In genomic region chr16:73036074-73036826, GRCh38 we compare ENCODE assay signal across 8 cellular contexts. TPM values are rescaled to one million over a fixed set of nuclear protein-coding genes. Genes with fewer than 3 reads are reported as not detected.
DNase-seq lines count a peak whose midpoint lies in the region; ATAC-seq, FAIRE-seq and TF ChIP-seq lines count a peak whose summit lies in the region.

No MANE protein-coding gene starts in this region.

- TF ChIP-seq EP300 in GM12878 (IDR thresholded peaks at IDR 0.05; ENCODE audit: borderline replicate concordance in 1 of 2, control insufficient read depth in 1 of 2, low read depth in 2 of 2, low read length in 2 of 2), result peak in 1 of 2 experiments; percentile 18; a peak in 1 of 4 replicates
- TF ChIP-seq EP300 in sigmoid colon (IDR thresholded peaks at IDR 0.05), result no peak

- peak overlapping the region; percentile 98 for H3K4me2 ChIP-seq in GM12878 (ENCODE audit: control insufficient read depth, insufficient read depth)

- in situ Hi-C loops in GM18951 (cut with MboI; ENCODE audit: low sequenced_read_pairs, unreplicated experiment), result no loop called here
- in situ Hi-C loops in GM12878 (cut with MboI), result loop anchor here (10.0 kb wide), 1 partner anchor 371 kb away; no protein-coding TSS in a partner anchor

- H3K9me3 ChIP-seq in GM12878 (replicated peaks; ENCODE audit: control insufficient read depth, insufficient read depth, low read length) (no peaks in the 10 kb centered on the region), sigmoid colon (no peaks in the 10 kb centered on the region)

- H3K79me2 ChIP-seq in GM12878 (ENCODE audit: control insufficient read depth, insufficient read depth, low read length), result peaks cover 53% of the 10 kb centered on the region

- CTCF ChIA-PET in GM12878 (lab: Yijun Ruan, JAX), result interaction anchor here (0.7 to 1.4 kb wide), 5 partner anchors 13 to 204 kb away, joined by 3 to 5 read pairs (median 4); no protein-coding TSS in a partner anchor

- DNase-seq in GM12878 (ENCODE audit: low read depth, low spot score) (peak; percentile 75), sigmoid colon (no peak), lower leg skin (ENCODE audit: low spot score in 2 of 2) (no peak), NCI-H345 treated with DMSO at 0.1 percent for 48 hours (lab: John Stamatoyannopoulos, UW; ENCODE audit: unreplicated experiment) (no peak)
- DNase-seq in activated naive CD4-positive, alpha-beta T cell treated with Interleukin-2 at 50 U/mL for 16 hours, result no peak
- no peak for DNase-seq in activated CD8-positive, alpha-beta memory T cell treated with anti-CD3 and anti-CD28 coated beads, Interleukin-2, amount 50 U/mL, for 4 hours

- H4K20me1 ChIP-seq in GM12878 (ENCODE audit: control insufficient read depth, insufficient read depth), result no peaks in the 10 kb centered on the region

- H3K36me3 ChIP-seq in GM12878 (ENCODE audit: control insufficient read depth in 2 of 2, insufficient read depth in 2 of 2, low read length in 1 of 2) (no peaks in the 10 kb centered on the region), sigmoid colon (no peaks in the 10 kb centered on the region)

- SMC1A ChIA-PET in GM12878 (lab: Charles Lee; ENCODE audit: uncharacterized antibody, unreplicated experiment), result interaction anchor here (1.1 to 3.8 kb wide), 9 partner anchors 8 to 204 kb away, joined by 3 to 14 read pairs (median 5); no protein-coding TSS in a partner anchor

- H3K4me1 ChIP-seq in GM12878 (ENCODE audit: control insufficient read depth, insufficient read depth, low read length) (peaks cover 75% of the 10 kb centered on the region), sigmoid colon (peaks cover 0 to 93% (median 76%) of the 10 kb centered on the region in 4 donors)

- peak overlapping the region; percentile 66 for H3K4me3 ChIP-seq in GM12878
- H3K4me3 ChIP-seq in sigmoid colon, result no peak overlapping the region
- H3K4me3 ChIP-seq in lower leg skin (ENCODE audit: low read depth, poor library complexity, severe bottlenecking), result no peak overlapping the region

- H3K27ac ChIP-seq in GM12878 (ENCODE audit: control insufficient read depth, insufficient read depth), result peak overlapping the region; percentile 89
- H3K27ac ChIP-seq in sigmoid colon, result peak overlapping the region in 3 of 4 donors; percentile 58 to 80 (median 76)

- FAIRE-seq in GM12878 (lab: Jason Lieb, UNC), result no peak

- H3K9ac ChIP-seq in GM12878 (ENCODE audit: control insufficient read depth, insufficient read depth, low read length), result peak overlapping the region; percentile 81

- RAD21 ChIA-PET in GM12878 (lab: Charles Lee; ENCODE audit: unreplicated experiment), result interaction anchor here (0.6 to 2.9 kb wide), 10 partner anchors 9 to 398 kb away, joined by 3 to 20 read pairs (median 5); partner anchors contain the start of gene ZFHX3

- ATAC-seq in HG02763 (IDR thresholded peaks at IDR 0.05; ENCODE audit: unreplicated experiment) (peak; percentile 60), GM12878 (peak; percentile 80)

- POLR2A ChIA-PET in GM12878 (lab: Charles Lee), result interaction anchor here (0.6 to 2.3 kb wide), 12 partner anchors 9 to 1243 kb away, joined by 3 to 14 read pairs (median 4); no protein-coding TSS in a partner anchor

- 0 out of 2 replicates have a peak, but pooled peaks have one; percentile 14 for TF ChIP-seq RAD21 in GM12878 (IDR thresholded peaks at IDR 0.05; ENCODE audit: insufficient read depth, low read depth, low read length)

- WGBS in GM12878 (ENCODE audit: insufficient coverage, insufficient replicate concordance, low lambda C conversion rate, missing lambda C conversion rate), result 12% methylated on average over 17 of the region's 19 CpGs
- 39 to 52% methylated on average over 19 of the region's 19 CpGs for WGBS in sigmoid colon, 2 donors
- 63 to 71% methylated on average over 19 of the region's 19 CpGs for WGBS in lower leg skin, 2 donors

- H3K27me3 ChIP-seq in GM12878 (replicated peaks in 1 of 2; ENCODE audit: control insufficient read depth in 2 of 2, insufficient read depth in 2 of 2, low read length in 1 of 2), result no peaks in the 10 kb centered on the region
- H3K27me3 ChIP-seq in sigmoid colon, result no peaks in the 10 kb centered on the region

- BruUV-seq in GM12878 (replicated peaks; lab: Mats Ljungman, UMichigan), result TSS peak; percentile 29

- H2AFZ ChIP-seq in GM12878 (ENCODE audit: control insufficient read depth, low read depth, low read length), result peak overlapping the region; percentile 79

- TF ChIP-seq CTCF in GM12878 (IDR thresholded peaks at IDR 0.05 in 2 of 3, conservative IDR thresholded peaks at IDR 0.05 in 1 of 3; ENCODE audit: control insufficient read depth in 2 of 3, extremely low read depth in 1 of 3, insufficient read depth in 1 of 3, low read depth in 3 of 3, low read length in 3 of 3) (peak in 2 of 3 experiments; percentile 4 to 9; a peak in 1 of 6 replicates), sigmoid colon (IDR thresholded peaks at IDR 0.05) (no peak), lower leg skin (IDR thresholded peaks at IDR 0.05) (no peak)

- intact Hi-C loops in GM12878 (cut with micrococcal nuclease; ENCODE audit: unreplicated experiment) (loop anchor here (10.0 kb wide), 3 partner anchors 159 to 371 kb away; no protein-coding TSS in a partner anchor), sigmoid colon (cut with DNase I) (no loop called here), lower leg skin (cut with DNase I; ENCODE audit: low total_unique reads) (loop anchor here (10.0 kb wide), 1 partner anchor 191 kb away; no protein-coding TSS in a partner anchor)

- peak; percentile 45 for TF ChIP-seq POLR2A in GM18951 (IDR thresholded peaks at IDR 0.05; ENCODE audit: extremely low read depth, insufficient read depth, insufficient read length)
- TF ChIP-seq POLR2A in GM12878 (IDR thresholded peaks at IDR 0.05; ENCODE audit: low read depth, low read length), result peak; percentile 75
- TF ChIP-seq POLR2A in sigmoid colon (IDR thresholded peaks at IDR 0.05), result no peak
- TF ChIP-seq POLR2A in lower leg skin (IDR thresholded peaks at IDR 0.05), result no peak

TF ChIP-seq in GM12878, 131 proteins besides CTCF, POLR2A, EP300 and RAD21 (continues in another document):
- TF ChIP-seq ZBED1 (IDR thresholded peaks at IDR 0.05; ENCODE audit: borderline replicate concordance) (peak; percentile 68; the same call in 1 of the 2 replicates), PAX5 (IDR thresholded peaks at IDR 0.05; ENCODE audit: borderline replicate concordance, low read depth, low read length) (0 out of 2 replicates have a peak, but pooled peaks have one; percentile 28), MYB (IDR thresholded peaks at IDR 0.05; ENCODE audit: borderline replicate concordance, low read depth, low read length) (no peak), IKZF1 (conservative IDR thresholded peaks at IDR 0.05) (peak; percentile 77), IKZF2 (IDR thresholded peaks at IDR 0.05) (peak; percentile 78 to 82), PBX3 (IDR thresholded peaks at IDR 0.05; ENCODE audit: insufficient replicate concordance, low read depth, low read length) (no peak), HDAC6 (IDR thresholded peaks at IDR 0.05; ENCODE audit: unreplicated experiment) (peak; percentile 43), KDM1A (IDR thresholded peaks at IDR 0.05; ENCODE audit: borderline replicate concordance) (no peak)

RNA-seq across cellular contexts. Expression of gene ZFHX3, which starts 11.7 kb away (rescaled TPM):
- 31.8 and 32.2 TPM in 2 replicates for total RNA-seq in GM12878 (2013; cell fraction: nucleolus; rRNA removed)
- total RNA-seq in GM12878 (2014; rRNA removed) (1.5 and 1.6 TPM in 2 replicates), GM12878 (2014; rRNA removed; fragmentation: Illumina TruSeq; extraction: Trizol) (1.4 and 2.4 TPM in 2 replicates), GM12878 (2021) (7.8 and 8.6 TPM in 2 replicates), sigmoid colon (10 to 100 TPM; 17.8 to 38.8 (median 19.1) TPM), lower leg skin (10 to 100 TPM in 2 of 4 donors, 1 to 10 TPM in 2; 3.4 to 14.9 (median 10.0) TPM)
- polyA plus RNA-seq in GM12878 (2011; ENCODE audit: low read depth), result 1.5 TPM
- polyA plus RNA-seq in GM12878 (2011; rRNA removed) (1.3 and 1.5 TPM in 2 replicates), GM12878 (2014; fragmentation: Illumina TruSeq; extraction: Trizol) (3.2 and 3.4 TPM in 2 replicates), GM12878 (2014; fragmentation: Nextera tagmentation; extraction: Ambion mirVana) (1 to 10 TPM in 1 of 2 experiments, under 1 TPM in 1; 0.68 to 3.5 TPM), GM12878 (2014; rRNA removed) (2.1 and 2.4 TPM in 2 replicates), GM12878 (2016; fragmentation: Nextera tagmentation; extraction: Ambion mirVana) (1 to 10 TPM; 2.0 to 2.8 TPM), sigmoid colon (1 to 10 TPM in 2 of 3 donors, under 1 TPM in 1; 0.69 to 4.3 (median 1.2) TPM)
- polyA plus RNA-seq in GM12878 (2011; cell fraction: cytosol; rRNA removed), result 0.79 and 0.90 TPM in 2 replicates
- 1.6 and 2.4 TPM in 2 replicates for polyA plus RNA-seq in GM12878 (2011; cell fraction: nucleus; rRNA removed)
- 2.3 and 3.5 TPM in 2 replicates for polyA plus RNA-seq in GM12878 (2012)
- polyA minus RNA-seq in GM12878 (2011; rRNA and poly(A)+ RNA removed), result 5.3 and 6.6 TPM in 2 replicates
- polyA minus RNA-seq in GM12878 (2011; cell fraction: cytosol; rRNA and poly(A)+ RNA removed), result 2.9 and 3.2 TPM in 2 replicates
- 6.0 and 15.7 TPM in 2 replicates for polyA minus RNA-seq in GM12878 (2011; cell fraction: nucleus; rRNA and poly(A)+ RNA removed)

Comparison
In these comparisons a context has a peak if more than half of its experiments do, and no peak if none do; other contexts are left out.
1. POLR2A ChIP-seq: peak in GM18951 (single experiment) and GM12878 (single experiment); none in sigmoid colon (0 of 2) and lower leg skin (0 of 2).
2. CTCF ChIP-seq: peak in GM12878 (2 of 3); none in sigmoid colon (0 of 4) and lower leg skin (0 of 3).